In the genomic region with DNA sequence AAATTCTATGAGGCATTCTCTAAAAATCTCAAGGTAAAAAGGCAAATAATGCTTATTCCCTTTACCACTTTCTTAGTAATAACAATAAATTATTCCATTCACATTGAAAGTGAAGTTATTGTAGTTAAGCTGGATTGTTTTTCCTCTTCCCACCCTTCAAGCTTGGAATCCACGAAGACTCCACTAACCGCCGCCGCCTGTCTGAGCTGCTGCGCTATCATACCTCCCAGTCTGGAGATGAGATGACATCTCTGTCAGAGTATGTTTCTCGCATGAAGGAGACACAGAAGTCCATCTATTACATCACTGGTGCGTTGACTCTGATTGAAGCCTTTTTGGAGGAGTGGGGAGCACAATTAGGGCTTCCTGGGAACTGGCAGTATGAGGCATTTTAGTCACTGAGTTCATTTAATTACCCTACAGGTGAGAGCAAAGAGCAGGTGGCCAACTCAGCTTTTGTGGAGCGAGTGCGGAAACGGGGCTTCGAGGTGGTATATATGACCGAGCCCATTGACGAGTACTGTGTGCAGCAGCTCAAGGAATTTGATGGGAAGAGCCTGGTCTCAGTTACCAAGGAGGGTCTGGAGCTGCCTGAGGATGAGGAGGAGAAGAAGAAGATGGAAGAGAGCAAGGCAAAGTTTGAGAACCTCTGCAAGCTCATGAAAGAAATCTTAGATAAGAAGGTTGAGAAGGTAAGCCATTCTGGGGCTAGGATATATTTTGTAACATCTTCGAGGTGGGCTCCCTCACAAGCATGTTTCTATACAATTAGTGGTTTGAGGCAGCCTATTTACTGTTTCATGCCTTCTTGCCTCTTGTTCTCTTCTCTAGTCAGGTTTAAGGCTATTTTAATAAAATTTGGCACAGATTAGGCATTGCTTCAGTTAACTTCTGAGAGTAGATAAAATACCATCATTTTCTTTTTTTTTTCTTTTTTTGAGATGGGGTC, we compare ENCODE assay signal across 16 cellular contexts. TPM values are rescaled to one million over a fixed set of nuclear protein-coding genes. Genes with fewer than 3 reads are reported as not detected.
DNase-seq lines count a peak whose midpoint lies in the region; ATAC-seq and TF ChIP-seq lines count a peak whose summit lies in the region.
"Had no signal": no experiment of that assay in that cellular context is flagged by ENCODE, and none has a peak within 500 bp of the region (broad histone marks: within the 10 kb centered on the region; RNA-seq: fewer than 3 reads in every experiment).

No MANE protein-coding gene starts in this region.

- H2AFZ ChIP-seq in smooth muscle cell (ENCODE audit: low read depth): no peak overlapping the region

- no peaks in the 10 kb centered on the region for H3K9me3 Mint-ChIP-seq in activated T-cell treated with anti-CD3 and anti-CD28 coated beads, Interleukin-2, amount 50 U/mL, for 4 hours
- H3K9me3 Mint-ChIP-seq in brain: peaks cover 2 to 9% (median 3%) of the 10 kb centered on the region in 5 experiments
- H3K9me3 Mint-ChIP-seq: activated CD4-positive, alpha-beta T cell treated with anti-CD3 and anti-CD28 coated beads, Interleukin-2, amount 10 ng/mL, durations not matched to agents 7 days and 5 days had no signal

- H3K4me2 ChIP-seq in smooth muscle cell: no peak overlapping the region

- H3K4me3 ChIP-seq in smooth muscle cell: no peak overlapping the region

- WGBS in smooth muscle cell (ENCODE audit: low lambda C conversion rate): 95% methylated on average over 14 of the region's 14 CpGs

- H3K9me3 ChIP-seq in smooth muscle cell (replicated peaks; ENCODE audit: low read depth): no peaks in the 10 kb centered on the region

- DNase-seq in activated T-cell treated with anti-CD3 and anti-CD28 coated beads, Interleukin-2, amount 50 U/mL, for 4 hours: no peak
- DNase-seq in activated T-cell treated with anti-CD3 and anti-CD28 coated beads, Interleukin-2, amount 50 U/mL, for 48 hours: no peak
- DNase-seq in NAMALWA (ENCODE audit: low spot score) (peak; percentile 51), smooth muscle cell (lab: John Stamatoyannopoulos, UW; ENCODE audit: unreplicated experiment) (no peak), GM10248 (ENCODE audit: extremely low spot score) (no peak)
- DNase-seq: activated CD4-positive, alpha-beta T cell treated with anti-CD3 and anti-CD28 coated beads, Interleukin-2, amount 10 ng/mL, durations not matched to agents 7 days and 5 days; dorsolateral prefrontal cortex; foreskin keratinocyte; NCI-H2029 treated with DMSO at 0.1 percent for 48 hours; stimulated activated CD4-positive, alpha-beta T cell treated with anti-CD3 and anti-CD28 coated beads, Interleukin-4, amount 100 ng/mL, for 1 hour; stimulated activated naive CD4-positive, alpha-beta T cell treated with Interleukin-2 at 50 U/mL for 16 hours had no signal

- peaks cover 79% of the 10 kb centered on the region for H3K79me2 ChIP-seq in smooth muscle cell (ENCODE audit: low read depth)

- H3K36me3 ChIP-seq in smooth muscle cell (ENCODE audit: low read depth): peaks cover 35% of the 10 kb centered on the region

- H3K4me1 Mint-ChIP-seq in activated T-cell treated with anti-CD3 and anti-CD28 coated beads, Interleukin-2, amount 50 U/mL, for 4 hours (ENCODE audit: low read depth): peaks cover 80% of the 10 kb centered on the region
- peaks cover 86% of the 10 kb centered on the region for H3K4me1 Mint-ChIP-seq in brain

- H3K4me3 Mint-ChIP-seq in activated T-cell treated with anti-CD3 and anti-CD28 coated beads, Interleukin-2, amount 50 U/mL, for 4 hours: peak overlapping the region; percentile 99
- H3K4me3 Mint-ChIP-seq in brain: peak overlapping the region; percentile 44 to 100 (median 62)
- H3K4me3 Mint-ChIP-seq: activated CD4-positive, alpha-beta T cell treated with anti-CD3 and anti-CD28 coated beads, Interleukin-2, amount 10 ng/mL, durations not matched to agents 7 days and 5 days had no signal

- H3K9ac ChIP-seq in smooth muscle cell (ENCODE audit: low read depth): no peak overlapping the region

- H3K4me1 ChIP-seq in smooth muscle cell (ENCODE audit: low read depth): peaks cover 26% of the 10 kb centered on the region

- CTCF ChIA-PET in GM10248 (lab: Yijun Ruan, JAX): interaction anchor here (0.9 to 3.8 kb wide), 4 partner anchors 10 to 79 kb away, joined by 3 to 16 read pairs (median 5); no protein-coding TSS in a partner anchor

- H3F3A ChIP-seq in smooth muscle cell (ENCODE audit: low read depth): peaks cover 63% of the 10 kb centered on the region

- peak overlapping the region; percentile 62 for H3K27ac ChIP-seq in smooth muscle cell (ENCODE audit: low read depth)
- H3K27ac ChIP-seq: foreskin keratinocyte had no signal

- H3K27me3 Mint-ChIP-seq in activated T-cell treated with anti-CD3 and anti-CD28 coated beads, Interleukin-2, amount 50 U/mL, for 4 hours (ENCODE audit: low read depth): no peaks in the 10 kb centered on the region
- peaks cover 21% of the 10 kb centered on the region for H3K27me3 Mint-ChIP-seq in brain
- H3K27me3 Mint-ChIP-seq: activated CD4-positive, alpha-beta T cell treated with anti-CD3 and anti-CD28 coated beads, Interleukin-2, amount 10 ng/mL, durations not matched to agents 7 days and 5 days had no signal

- ATAC-seq in activated T-cell treated with anti-CD3 and anti-CD28 coated beads, Interleukin-2, amount 50 U/mL, for 4 hours: no peak
- ATAC-seq in HG03520 (IDR thresholded peaks at IDR 0.05; ENCODE audit: unreplicated experiment) (no peak), HG03025 (IDR thresholded peaks at IDR 0.05; ENCODE audit: low FRiP score, unreplicated experiment) (no peak)
- ATAC-seq: foreskin keratinocyte, HCT116 had no signal

- no peaks in the 10 kb centered on the region for H3K27me3 ChIP-seq in smooth muscle cell (ENCODE audit: low read depth)
- H3K27me3 ChIP-seq: dorsolateral prefrontal cortex, foreskin keratinocyte had no signal

- H3K36me3 Mint-ChIP-seq in activated T-cell treated with anti-CD3 and anti-CD28 coated beads, Interleukin-2, amount 50 U/mL, for 4 hours (ENCODE audit: insufficient read depth): peaks cover 75% of the 10 kb centered on the region
- H3K36me3 Mint-ChIP-seq in brain: peaks cover 87% of the 10 kb centered on the region

- peaks cover 97% of the 10 kb centered on the region for H4K20me1 ChIP-seq in smooth muscle cell (ENCODE audit: low read depth)

- peak overlapping the region; percentile 0 to 68 (median 28) for H3K27ac Mint-ChIP-seq in brain

- TF ChIP-seq CTCF in brain (conservative IDR thresholded peaks at IDR 0.05) (no peak), smooth muscle cell (IDR thresholded peaks at IDR 0.05; ENCODE audit: borderline replicate concordance, insufficient read depth, poor library complexity, severe bottlenecking) (no peak), GM10248 (IDR thresholded peaks at IDR 0.05; ENCODE audit: control extremely low read depth, extremely low read depth, low read depth, missing control alignments) (no peak)

- POLR2A ChIA-PET in GM10248 (lab: Yijun Ruan, JAX): interaction anchor here (1.2 to 1.7 kb wide), 3 partner anchors 10 to 120 kb away, joined by 3 to 9 read pairs (median 4); no protein-coding TSS in a partner anchor

RNA-seq across cellular contexts. Expression of a gene that starts 4.9 kb away (rescaled TPM):
- total RNA-seq in activated T-cell treated with anti-CD3 and anti-CD28 coated beads, Interleukin-2, amount 50 U/mL, for 4 hours: 1,000 to 10,000 TPM; 3,050 to 3,190 (median 3,088) TPM
- 1,424 TPM for polyA plus RNA-seq in brain (ENCODE audit: insufficient read depth, low read depth, low replicate concordance)
- total RNA-seq in smooth muscle cell: 736 and 781 TPM in 2 replicates
- polyA plus RNA-seq in smooth muscle cell: 408 TPM in 2 replicates

RNA-seq across cellular contexts. Expression of a gene that starts 5.5 kb away (rescaled TPM):
- 10 to 100 TPM; 35.0 to 42.5 (median 40.8) TPM for total RNA-seq in activated T-cell treated with anti-CD3 and anti-CD28 coated beads, Interleukin-2, amount 50 U/mL, for 4 hours
- polyA plus RNA-seq in brain (ENCODE audit: insufficient read depth, low read depth, low replicate concordance) (68.7 TPM), smooth muscle cell (112 and 117 TPM in 2 replicates)
- 68.6 and 78.0 TPM in 2 replicates for total RNA-seq in smooth muscle cell

RNA-seq across cellular contexts. Expression of a gene that starts 13.5 kb away (rescaled TPM):
- 10 to 100 TPM; 30.0 to 36.4 (median 33.1) TPM for total RNA-seq in activated T-cell treated with anti-CD3 and anti-CD28 coated beads, Interleukin-2, amount 50 U/mL, for 4 hours
- 10.8 TPM for polyA plus RNA-seq in brain (ENCODE audit: insufficient read depth, low read depth, low replicate concordance)
- 7.0 and 11.4 TPM in 2 replicates for total RNA-seq in smooth muscle cell
- polyA plus RNA-seq in smooth muscle cell: 11.3 and 12.3 TPM in 2 replicates

RNA-seq across cellular contexts. Expression of a gene that starts 18.4 kb away (rescaled TPM):
- under 1 TPM in 2 of 3 donors, not detected in 1; 0.03 to 0.05 TPM for total RNA-seq in activated T-cell treated with anti-CD3 and anti-CD28 coated beads, Interleukin-2, amount 50 U/mL, for 4 hours
- polyA plus RNA-seq in brain (ENCODE audit: insufficient read depth, low read depth, low replicate concordance) (45.5 TPM), smooth muscle cell (not detected in 2 replicates)
- total RNA-seq in smooth muscle cell: 0.04 TPM in 1 of 2 replicates, not detected in the other
- total RNA-seq: activated CD4-positive, alpha-beta T cell treated with anti-CD3 and anti-CD28 coated beads, Interleukin-2, amount 10 ng/mL, durations not matched to agents 7 days and 5 days; renal cortical epithelial cell had no signal
- polyA plus RNA-seq: foreskin keratinocyte had no signal

RNA-seq across cellular contexts. Expression of a gene that starts 28.5 kb away (rescaled TPM):
- total RNA-seq in activated T-cell treated with anti-CD3 and anti-CD28 coated beads, Interleukin-2, amount 50 U/mL, for 4 hours: 100 to 1,000 TPM; 165 to 199 (median 181) TPM
- 35.6 TPM for polyA plus RNA-seq in brain (ENCODE audit: insufficient read depth, low read depth, low replicate concordance)
- total RNA-seq in smooth muscle cell: 7.3 and 8.0 TPM in 2 replicates
- 7.4 and 8.1 TPM in 2 replicates for polyA plus RNA-seq in smooth muscle cell
